9 cellular contexts compared by ENCODE assay signal in the genomic region with DNA sequence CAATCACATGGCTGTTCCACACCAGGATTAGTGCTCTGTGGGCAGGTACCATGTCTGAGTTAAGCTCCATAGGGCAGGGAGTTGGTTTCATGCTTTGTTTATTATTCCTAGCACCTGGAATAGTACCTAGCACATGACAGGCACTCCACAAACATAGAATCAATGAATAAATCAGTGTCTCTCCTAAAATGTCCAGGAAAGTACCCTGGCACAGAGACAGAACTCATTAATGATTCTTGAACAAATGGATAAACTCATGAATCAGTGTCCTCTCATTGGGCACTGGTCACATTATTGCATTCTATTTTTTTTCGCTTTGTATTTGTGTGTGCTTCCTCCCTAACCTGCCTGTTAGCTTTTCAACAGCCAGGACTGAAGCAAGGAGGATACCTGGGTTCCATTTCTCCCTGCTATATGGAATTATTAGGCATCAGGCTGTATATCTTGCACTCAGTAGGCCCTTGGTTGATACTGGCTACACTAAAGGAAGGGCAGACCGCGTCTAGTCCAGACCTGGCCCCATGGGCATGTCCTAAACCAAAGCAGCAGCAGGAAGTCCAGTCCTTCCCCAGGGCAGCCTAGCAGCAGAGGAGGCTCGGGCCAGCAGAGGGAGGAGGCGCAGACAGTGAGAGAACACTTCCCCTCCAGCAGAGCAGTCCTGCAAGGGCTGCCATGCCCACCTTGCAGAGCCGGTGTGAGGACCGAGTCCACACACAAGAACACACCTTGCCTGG. TPM values are rescaled to one million over a fixed set of nuclear protein-coding genes. Genes with fewer than 3 reads are reported as not detected.
A peak's percentile ranks its signal among the peaks of the same experiment; 100 is the strongest.
DNase-seq lines count a peak whose midpoint lies in the region; ATAC-seq, FAIRE-seq and TF ChIP-seq lines count a peak whose summit lies in the region.
"Had no signal": no experiment of that assay in that cellular context is flagged by ENCODE, and none has a peak within 500 bp of the region (broad histone marks: within the 10 kb centered on the region; RNA-seq: fewer than 3 reads in every experiment).

No MANE protein-coding gene starts in this region.

- intact Hi-C loops in activated CD4-positive, alpha-beta T cell treated with anti-CD3 and anti-CD28 coated beads for 36 hours (cut with DNase I, micrococcal nuclease): loop anchor here in 1 of 2 experiments (5.0 to 10.0 kb wide), 2 partner anchors 146 to 883 kb away; partner anchors contain the start of gene KANSL2
- intact Hi-C loops in GM12878 (cut with micrococcal nuclease; ENCODE audit: unreplicated experiment) (no loop called here), left lung (cut with DNase I) (no loop called here)

- SMC1A ChIA-PET in GM12878 (lab: Charles Lee; ENCODE audit: uncharacterized antibody, unreplicated experiment): interaction anchor here (1.0 to 3.0 kb wide), 3 partner anchors 11 to 36 kb away, joined by 3 to 19 read pairs (median 11); no protein-coding TSS in a partner anchor

- POLR2A ChIA-PET in activated CD4-positive, alpha-beta T cell treated with anti-CD3 and anti-CD28 coated beads for 36 hours (lab: Charles Lee): interaction anchor here (0.9 to 2.3 kb wide), 2 partner anchors 24 to 31 kb away, joined by 3 to 16 read pairs; no protein-coding TSS in a partner anchor
- POLR2A ChIA-PET in GM12878 (lab: Charles Lee): no interaction called here

- H3K27me3 ChIP-seq in GM12878 (replicated peaks in 1 of 2; ENCODE audit: control insufficient read depth in 2 of 2, insufficient read depth in 2 of 2, low read length in 1 of 2) (no peaks in the 10 kb centered on the region; a peak in 1 of 4 replicates), left lung (no peaks in the 10 kb centered on the region), thoracic aorta (replicated peaks; ENCODE audit: insufficient read depth) (no peaks in the 10 kb centered on the region)

- H3K36me3 Mint-ChIP-seq in activated CD4-positive, alpha-beta T cell treated with anti-CD3 and anti-CD28 coated beads for 36 hours (ENCODE audit: low read depth): peaks cover 71% of the 10 kb centered on the region

- no peaks in the 10 kb centered on the region for H3K9me3 Mint-ChIP-seq in activated CD4-positive, alpha-beta T cell treated with anti-CD3 and anti-CD28 coated beads for 36 hours (ENCODE audit: low read depth)

- H3K9me3 ChIP-seq in GM12878 (replicated peaks; ENCODE audit: control insufficient read depth, insufficient read depth, low read length): no peaks in the 10 kb centered on the region
- H3K9me3 ChIP-seq in left lung: no peaks in the 10 kb centered on the region
- H3K9me3 ChIP-seq in thoracic aorta: no peaks in the 10 kb centered on the region

- no peak for DNase-seq in activated CD4-positive, alpha-beta T cell treated with anti-CD3 and anti-CD28 coated beads for 36 hours
- no peak for DNase-seq in activated CD4-positive, alpha-beta T cell treated with anti-CD3 and anti-CD28 coated beads, Interleukin-2, amount 50 U/mL, for 4 hours
- DNase-seq in GM12878 (ENCODE audit: low read depth, low spot score) (no peak), left lung (peak; percentile 60 to 85), thoracic aorta (ENCODE audit: low spot score) (no peak), NCI-H524 (lab: John Stamatoyannopoulos, UW) (no peak), NCI-H1105 treated with DMSO at 0.1 percent for 48 hours (lab: John Stamatoyannopoulos, UW) (no peak)
- DNase-seq: stimulated activated CD4-positive, alpha-beta T cell treated with anti-CD3 and anti-CD28 coated beads, Interleukin-15, amount 100 ng/mL, for 24 hours had no signal

- H3K79me2 ChIP-seq in GM12878 (ENCODE audit: control insufficient read depth, insufficient read depth, low read length): no peaks in the 10 kb centered on the region; the same call in 1 of the 2 replicates

- no TSS peak for BruUV-seq in GM12878 (replicated peaks; lab: Mats Ljungman, UMichigan)

- no peak overlapping the region for H2AFZ ChIP-seq in GM12878 (ENCODE audit: control insufficient read depth, low read depth, low read length)

- H3K4me2 ChIP-seq in GM12878 (ENCODE audit: control insufficient read depth, insufficient read depth): no peak overlapping the region

- peaks cover 74% of the 10 kb centered on the region for H3K4me1 Mint-ChIP-seq in activated CD4-positive, alpha-beta T cell treated with anti-CD3 and anti-CD28 coated beads for 36 hours

- no peak for TF ChIP-seq EP300 in GM12878 (IDR thresholded peaks at IDR 0.05; ENCODE audit: borderline replicate concordance in 1 of 2, control insufficient read depth in 1 of 2, low read depth in 2 of 2, low read length in 2 of 2)

- H3K27ac Mint-ChIP-seq in activated CD4-positive, alpha-beta T cell treated with anti-CD3 and anti-CD28 coated beads for 36 hours: peak overlapping the region; percentile 94

- no peak for FAIRE-seq in GM12878 (lab: Jason Lieb, UNC)

- no peak for ATAC-seq in activated CD4-positive, alpha-beta T cell treated with anti-CD3 and anti-CD28 coated beads for 36 hours
- ATAC-seq in GM12878 (peak; percentile 48), left lung (peak; percentile 40), thoracic aorta (ENCODE audit: insufficient number of reproducible peaks, low FRiP score, low read depth) (no peak), HG03432 (IDR thresholded peaks at IDR 0.05; ENCODE audit: unreplicated experiment) (no peak)

- RAD21 ChIA-PET in GM12878 (lab: Charles Lee; ENCODE audit: unreplicated experiment): interaction anchor here (2.8 to 7.5 kb wide), 2 partner anchors 16 to 36 kb away, joined by 14 to 166 read pairs; no protein-coding TSS in a partner anchor

- H3K9ac ChIP-seq in GM12878 (ENCODE audit: control insufficient read depth, insufficient read depth, low read length): no peak overlapping the region

- TF ChIP-seq CTCF in GM12878 (IDR thresholded peaks at IDR 0.05 in 2 of 3, conservative IDR thresholded peaks at IDR 0.05 in 1 of 3; ENCODE audit: control insufficient read depth in 2 of 3, extremely low read depth in 1 of 3, insufficient read depth in 1 of 3, low read depth in 3 of 3, low read length in 3 of 3) (no peak), left lung (IDR thresholded peaks at IDR 0.05) (peak; percentile 15 to 20), thoracic aorta (IDR thresholded peaks at IDR 0.05) (no peak)

- no peaks in the 10 kb centered on the region; a peak in 2 of 4 replicates for H3K36me3 ChIP-seq in GM12878 (ENCODE audit: control insufficient read depth in 2 of 2, insufficient read depth in 2 of 2, low read length in 1 of 2)
- peaks cover 3 to 33% of the 10 kb centered on the region in 2 donors for H3K36me3 ChIP-seq in left lung
- H3K36me3 ChIP-seq in thoracic aorta: peaks cover 19% of the 10 kb centered on the region

- in situ Hi-C loops in GM12878 (cut with MboI): no loop called here

- no peak overlapping the region for H3K27ac ChIP-seq in GM12878 (ENCODE audit: control insufficient read depth, insufficient read depth)
- peak overlapping the region in 1 of 2 donors; percentile 87 for H3K27ac ChIP-seq in left lung
- H3K27ac ChIP-seq in thoracic aorta: peak overlapping the region; percentile 55 to 66

- 61% methylated on average over 7 of the region's 7 CpGs for WGBS in GM12878 (ENCODE audit: insufficient coverage, insufficient replicate concordance, low lambda C conversion rate, missing lambda C conversion rate)

- H3K27me3 Mint-ChIP-seq in activated CD4-positive, alpha-beta T cell treated with anti-CD3 and anti-CD28 coated beads for 36 hours: no peaks in the 10 kb centered on the region

- TF ChIP-seq RAD21 in GM12878 (IDR thresholded peaks at IDR 0.05; ENCODE audit: insufficient read depth, low read depth, low read length): no peak

- no peaks in the 10 kb centered on the region for H4K20me1 ChIP-seq in GM12878 (ENCODE audit: control insufficient read depth, insufficient read depth)

- no peak overlapping the region for H3K4me3 ChIP-seq in GM12878
- H3K4me3 ChIP-seq in left lung: no peak overlapping the region
- peak overlapping the region; percentile 3 for H3K4me3 ChIP-seq in thoracic aorta

- CTCF ChIA-PET in activated CD4-positive, alpha-beta T cell treated with anti-CD3 and anti-CD28 coated beads for 36 hours (lab: Charles Lee): interaction anchor here (0.6 to 7.2 kb wide), 17 partner anchors 8 to 1117 kb away, joined by 3 to 71 read pairs (median 5); partner anchors contain the start of gene RAPGEF3
- CTCF ChIA-PET in GM12878 (lab: Yijun Ruan, JAX): interaction anchor here (1.4 to 7.9 kb wide), 6 partner anchors 8 to 86 kb away, joined by 3 to 215 read pairs (median 8); no protein-coding TSS in a partner anchor

- no peak for TF ChIP-seq POLR2A in GM12878 (IDR thresholded peaks at IDR 0.05; ENCODE audit: low read depth, low read length)

- H3K4me1 ChIP-seq in GM12878 (ENCODE audit: control insufficient read depth, insufficient read depth, low read length) (peaks cover 16% of the 10 kb centered on the region), left lung (peaks cover 54 to 73% of the 10 kb centered on the region in 2 donors), thoracic aorta (ENCODE audit: control insufficient read depth in 1 of 2, low read depth in 2 of 2) (peaks cover 65 to 84% of the 10 kb centered on the region in 2 donors)

- no peak overlapping the region for H3K4me3 Mint-ChIP-seq in activated CD4-positive, alpha-beta T cell treated with anti-CD3 and anti-CD28 coated beads for 36 hours

RNA-seq across cellular contexts. Expression of gene HDAC7, which starts 18.4 kb away (rescaled TPM):
- 100 to 1,000 TPM; 331 to 385 TPM for total RNA-seq in activated CD4-positive, alpha-beta T cell treated with anti-CD3 and anti-CD28 coated beads for 36 hours
- total RNA-seq in GM12878 (2013; cell fraction: nucleolus; rRNA removed): 25.7 and 29.4 TPM in 2 replicates
- total RNA-seq in GM12878 (2014; rRNA removed) (5.0 and 6.9 TPM in 2 replicates), GM12878 (2014; rRNA removed; fragmentation: Illumina TruSeq; extraction: Trizol) (3.1 and 3.9 TPM in 2 replicates), GM12878 (2021) (12.6 and 18.3 TPM in 2 replicates), left lung (100 to 1,000 TPM; 102 to 115 TPM), thoracic aorta (100 to 1,000 TPM in 1 of 2 donors, 10 to 100 TPM in 1; 77.8 to 112 TPM)
- 14.4 TPM for polyA plus RNA-seq in GM12878 (2011; ENCODE audit: low read depth)
- polyA plus RNA-seq in GM12878 (2011; rRNA removed) (5.1 and 5.6 TPM in 2 replicates), GM12878 (2014; fragmentation: Illumina TruSeq; extraction: Trizol) (2.5 and 6.3 TPM in 2 replicates), GM12878 (2014; fragmentation: Nextera tagmentation; extraction: Ambion mirVana) (1 to 10 TPM in 1 of 2 experiments, under 1 TPM in 1; 0.47 to 1.3 TPM), GM12878 (2014; rRNA removed) (10.1 and 11.4 TPM in 2 replicates), GM12878 (2016; fragmentation: Nextera tagmentation; extraction: Ambion mirVana) (1 to 10 TPM; 5.1 to 6.2 TPM)
- 5.8 and 7.1 TPM in 2 replicates for polyA plus RNA-seq in GM12878 (2011; cell fraction: cytosol; rRNA removed)
- polyA plus RNA-seq in GM12878 (2011; cell fraction: nucleus; rRNA removed): 46.3 and 61.4 TPM in 2 replicates
- 31.4 and 31.5 TPM in 2 replicates for polyA plus RNA-seq in GM12878 (2012)
- 4.2 and 8.0 TPM in 2 replicates for polyA minus RNA-seq in GM12878 (2011; rRNA and poly(A)+ RNA removed)
- 3.9 and 4.3 TPM in 2 replicates for polyA minus RNA-seq in GM12878 (2011; cell fraction: cytosol; rRNA and poly(A)+ RNA removed)
- 8.6 and 12.2 TPM in 2 replicates for polyA minus RNA-seq in GM12878 (2011; cell fraction: nucleus; rRNA and poly(A)+ RNA removed)

RNA-seq across cellular contexts. Expression of gene SLC48A1, which starts 28.3 kb away (rescaled TPM):
- 1 to 10 TPM; 5.9 to 8.5 TPM for total RNA-seq in activated CD4-positive, alpha-beta T cell treated with anti-CD3 and anti-CD28 coated beads for 36 hours
- 2.5 and 3.7 TPM in 2 replicates for total RNA-seq in GM12878 (2013; cell fraction: nucleolus; rRNA removed)
- total RNA-seq in GM12878 (2014; rRNA removed) (1.7 and 2.4 TPM in 2 replicates), GM12878 (2014; rRNA removed; fragmentation: Illumina TruSeq; extraction: Trizol) (1.1 and 1.2 TPM in 2 replicates), GM12878 (2021) (2.4 and 3.8 TPM in 2 replicates), left lung (10 to 100 TPM; 35.4 to 38.6 TPM), thoracic aorta (100 to 1,000 TPM in 1 of 2 donors, 10 to 100 TPM in 1; 60.5 to 107 TPM)
- 0.84 TPM for polyA plus RNA-seq in GM12878 (2011; ENCODE audit: low read depth)
- polyA plus RNA-seq in GM12878 (2011; rRNA removed) (0.55 and 1.2 TPM in 2 replicates), GM12878 (2014; fragmentation: Illumina TruSeq; extraction: Trizol) (1.6 TPM in 2 replicates), GM12878 (2014; fragmentation: Nextera tagmentation; extraction: Ambion mirVana) (1 to 10 TPM; 1.1 to 2.2 TPM), GM12878 (2014; rRNA removed) (1.1 and 1.9 TPM in 2 replicates), GM12878 (2016; fragmentation: Nextera tagmentation; extraction: Ambion mirVana) (1 to 10 TPM; 4.0 to 4.9 TPM)
- polyA plus RNA-seq in GM12878 (2011; cell fraction: cytosol; rRNA removed): 1.6 and 2.1 TPM in 2 replicates
- 2.4 and 2.7 TPM in 2 replicates for polyA plus RNA-seq in GM12878 (2011; cell fraction: nucleus; rRNA removed)
- 1.8 and 2.1 TPM in 2 replicates for polyA plus RNA-seq in GM12878 (2012)
- polyA minus RNA-seq in GM12878 (2011; rRNA and poly(A)+ RNA removed): 1.2 and 1.8 TPM in 2 replicates
- polyA minus RNA-seq in GM12878 (2011; cell fraction: cytosol; rRNA and poly(A)+ RNA removed): 0.67 and 0.94 TPM in 2 replicates
- 0.38 and 1.9 TPM in 2 replicates for polyA minus RNA-seq in GM12878 (2011; cell fraction: nucleus; rRNA and poly(A)+ RNA removed)

RNA-seq across cellular contexts. Expression of gene RAPGEF3, which starts 42.7 kb away (rescaled TPM):
- under 1 TPM; 0.43 to 0.83 TPM for total RNA-seq in activated CD4-positive, alpha-beta T cell treated with anti-CD3 and anti-CD28 coated beads for 36 hours
- 4.6 and 5.7 TPM in 2 replicates for total RNA-seq in GM12878 (2013; cell fraction: nucleolus; rRNA removed)
- 0.27 and 0.28 TPM in 2 replicates for total RNA-seq in GM12878 (2014; rRNA removed)
- 0.09 and 0.18 TPM in 2 replicates for total RNA-seq in GM12878 (2014; rRNA removed; fragmentation: Illumina TruSeq; extraction: Trizol)
- total RNA-seq in GM12878 (2021): 0.64 and 0.88 TPM in 2 replicates
- 0.38 TPM for polyA plus RNA-seq in GM12878 (2011; ENCODE audit: low read depth)
- polyA plus RNA-seq in GM12878 (2011; rRNA removed): 0.30 and 0.68 TPM in 2 replicates
- 0.63 and 0.94 TPM in 2 replicates for polyA plus RNA-seq in GM12878 (2011; cell fraction: cytosol; rRNA removed)
- 3.4 and 4.8 TPM in 2 replicates for polyA plus RNA-seq in GM12878 (2011; cell fraction: nucleus; rRNA removed)
- polyA plus RNA-seq in GM12878 (2012): 0.81 and 0.97 TPM in 2 replicates
- 0.17 and 0.34 TPM in 2 replicates for polyA plus RNA-seq in GM12878 (2014; fragmentation: Illumina TruSeq; extraction: Trizol)
- polyA plus RNA-seq in GM12878 (2014; fragmentation: Nextera tagmentation; extraction: Ambion mirVana): under 1 TPM in 1 of 2 experiments, not detected in 1; 0.02 TPM
- polyA plus RNA-seq in GM12878 (2014; rRNA removed): 0.63 and 0.92 TPM in 2 replicates
- under 1 TPM in 1 of 2 experiments, not detected in 1; 0.27 TPM for polyA plus RNA-seq in GM12878 (2016; fragmentation: Nextera tagmentation; extraction: Ambion mirVana)
- 0.22 and 1.5 TPM in 2 replicates for polyA minus RNA-seq in GM12878 (2011; rRNA and poly(A)+ RNA removed)
- 1.7 TPM in 1 of 2 replicates, not detected in the other for polyA minus RNA-seq in GM12878 (2011; cell fraction: cytosol; rRNA and poly(A)+ RNA removed)
- 1.3 and 3.1 TPM in 2 replicates for polyA minus RNA-seq in GM12878 (2011; cell fraction: nucleus; rRNA and poly(A)+ RNA removed)
- 10 to 100 TPM; 15.9 to 28.9 TPM for total RNA-seq in left lung
- 10 to 100 TPM; 40.9 to 77.4 TPM for total RNA-seq in thoracic aorta

Comparison
In these comparisons a context has a peak if more than half of its experiments do, and no peak if none do; other contexts are left out.
1. ATAC-seq: peak in GM12878 (single experiment) and left lung (single experiment); none in activated CD4-positive, alpha-beta T cell treated with anti-CD3 and anti-CD28 coated beads for 36 hours (single experiment), thoracic aorta (single experiment) and HG03432 (single experiment).
2. DNase-seq: peak in left lung (2 of 2); none in activated CD4-positive, alpha-beta T cell treated with anti-CD3 and anti-CD28 coated beads for 36 hours (single experiment), activated CD4-positive, alpha-beta T cell treated with anti-CD3 and anti-CD28 coated beads, Interleukin-2, amount 50 U/mL, for 4 hours (0 of 2), GM12878 (single experiment), thoracic aorta (single experiment), NCI-H524 (0 of 2) and NCI-H1105 treated with DMSO at 0.1 percent for 48 hours (single experiment).
3. CTCF ChIP-seq: peak in left lung (2 of 2); none in GM12878 (0 of 3) and thoracic aorta (single experiment).